Comparison of ENCODE assay signal across 15 cellular contexts in genomic region chr2:176105078-176105726, GRCh38. TPM values are rescaled to one million over a fixed set of nuclear protein-coding genes. Genes with fewer than 3 reads are reported as not detected.
DNase-seq lines count a peak whose midpoint lies in the region; ATAC-seq and TF ChIP-seq lines count a peak whose summit lies in the region.
"Had no signal": no experiment of that assay in that cellular context is flagged by ENCODE, and none has a peak within 500 bp of the region (broad histone marks: within the 10 kb centered on the region; RNA-seq: fewer than 3 reads in every experiment).

No MANE protein-coding gene starts in this region.

- H3K27me3 ChIP-seq in BJ (ENCODE audit: control insufficient read depth, insufficient read depth, low read length) (peaks cover 3% of the 10 kb centered on the region; the same call in 1 of the 2 replicates), ovary (no peaks in the 10 kb centered on the region)
- H3K27me3 ChIP-seq: SJCRH30 had no signal

- no peaks in the 10 kb centered on the region for H3K9me3 ChIP-seq in ovary
- H3K9me3 ChIP-seq: SJCRH30 had no signal

- no peak overlapping the region for H3K27ac ChIP-seq in ovary
- H3K27ac ChIP-seq: SJCRH30 had no signal

- no peak overlapping the region for H3K4me3 Mint-ChIP-seq in central memory CD8-positive, alpha-beta T cell
- no peak overlapping the region for H3K4me3 Mint-ChIP-seq in osteocyte (ENCODE audit: unreplicated experiment)

- H3K9me3 Mint-ChIP-seq in central memory CD8-positive, alpha-beta T cell, result peaks cover 6% of the 10 kb centered on the region
- H3K9me3 Mint-ChIP-seq in osteocyte (ENCODE audit: unreplicated experiment), result no peaks in the 10 kb centered on the region

- POLR2A ChIA-PET in BJ (lab: Charles Lee), result no interaction called here
- POLR2A ChIA-PET in HEK293T (lab: Yijun Ruan, JAX), result interaction anchor here (0.8 to 5.7 kb wide), 21 partner anchors 8 to 938 kb away, joined by 3 to 117 read pairs (median 4); partner anchors contain the start of genes HOXD13, HOXD8 and LNPK

- H3K27me3 Mint-ChIP-seq in central memory CD8-positive, alpha-beta T cell, result peaks cover 86% of the 10 kb centered on the region
- H3K27me3 Mint-ChIP-seq in osteocyte (ENCODE audit: unreplicated experiment), result peaks cover 83% of the 10 kb centered on the region

- H3K4me3 ChIP-seq in BJ (ENCODE audit: low read depth, low read length) (peak overlapping the region; percentile 54), ovary (peak overlapping the region; percentile 32)
- H3K4me3 ChIP-seq: SJCRH30 had no signal

- TF ChIP-seq CTCF in BJ (IDR thresholded peaks at IDR 0.05; ENCODE audit: insufficient read depth, low read depth, low read length), result no peak
- TF ChIP-seq CTCF in ovary (IDR thresholded peaks at IDR 0.05), result no peak
- TF ChIP-seq CTCF in osteocyte (IDR thresholded peaks at IDR 0.05), result no peak

- peaks cover 23% of the 10 kb centered on the region for H3K36me3 Mint-ChIP-seq in central memory CD8-positive, alpha-beta T cell (ENCODE audit: insufficient read depth)
- no peaks in the 10 kb centered on the region for H3K36me3 Mint-ChIP-seq in osteocyte (ENCODE audit: unreplicated experiment)

- TF ChIP-seq POLR2A in ovary (IDR thresholded peaks at IDR 0.05), result no peak

- WGBS in ovary, 3 donors, result 18 to 55% (median 25%) methylated on average over 25 of the region's 25 CpGs

- no peak for TF ChIP-seq EP300 in ovary (IDR thresholded peaks at IDR 0.05)

- H3K36me3 ChIP-seq in BJ (ENCODE audit: control insufficient read depth, insufficient read depth, low read length) (peaks cover 1% of the 10 kb centered on the region; the same call in 1 of the 2 replicates), ovary (no peaks in the 10 kb centered on the region)
- H3K36me3 ChIP-seq: SJCRH30 had no signal

- peaks cover 13% of the 10 kb centered on the region for H3K4me1 Mint-ChIP-seq in central memory CD8-positive, alpha-beta T cell
- H3K4me1 Mint-ChIP-seq in osteocyte (ENCODE audit: unreplicated experiment), result peaks cover 24% of the 10 kb centered on the region

- DNase-seq in BJ (ENCODE audit: low read depth) (no peak), HEK293T (ENCODE audit: extremely low spot score) (no peak), ovary (peak in 1 of 5 donors; percentile 9), KG1 (lab: John Stamatoyannopoulos, UW) (no peak), NCI-H2171 treated with DMSO at 0.1 percent for 48 hours (lab: John Stamatoyannopoulos, UW) (no peak), osteocyte (ENCODE audit: extremely low spot score, unreplicated experiment) (no peak)
- DNase-seq in central memory CD8-positive, alpha-beta T cell (ENCODE audit: low spot score in 2 of 2), result no peak
- no peak for DNase-seq in stimulated activated CD4-positive, alpha-beta T cell treated with anti-CD3 and anti-CD28 coated beads, Interleukin-2, amount 100 ng/mL, for 24 hours
- DNase-seq: activated CD4-positive, alpha-beta T cell treated with anti-CD3 and anti-CD28 coated beads for 1 hour; Calu3; NCI-H526 treated with DMSO at 0.1 percent for 48 hours; SJCRH30; stimulated activated CD4-positive, alpha-beta T cell treated with anti-CD3 and anti-CD28 coated beads, Interleukin-4, amount 100 ng/mL, for 1 hour had no signal

- peak overlapping the region; percentile 70 for H3K27ac Mint-ChIP-seq in central memory CD8-positive, alpha-beta T cell (ENCODE audit: low read depth)
- no peak overlapping the region for H3K27ac Mint-ChIP-seq in osteocyte (ENCODE audit: unreplicated experiment)

- CTCF ChIA-PET in BJ (lab: Yijun Ruan, JAX), result interaction anchor here (0.7 to 4.9 kb wide), 9 partner anchors 9 to 854 kb away, joined by 3 to 13 read pairs (median 5); no protein-coding TSS in a partner anchor
- CTCF ChIA-PET in HEK293T (lab: Yijun Ruan, JAX), result interaction anchor here (0.6 to 1.4 kb wide), 3 partner anchors 11 to 255 kb away, joined by 3 to 5 read pairs (median 4); no protein-coding TSS in a partner anchor

- ATAC-seq in central memory CD8-positive, alpha-beta T cell (replicated peaks; ENCODE audit: extremely low read depth, poor library complexity, severe bottlenecking), result no peak

- intact Hi-C loops in ovary (cut with DNase I), result loop anchor here in 1 of 4 donors (10.0 kb wide), 1 partner anchor 1770 kb away; the partner anchor contains the start of gene SP9

- H3K4me1 ChIP-seq in ovary (ENCODE audit: insufficient read depth), result peaks cover 5% of the 10 kb centered on the region
- H3K4me1 ChIP-seq: SJCRH30 had no signal

TF ChIP-seq in HEK293T, 16 proteins besides CTCF, POLR2A, EP300 and RAD21:
- TF ChIP-seq FOXA1 (IDR thresholded peaks at IDR 0.05) (no peak), SP1 (IDR thresholded peaks at IDR 0.05) (no peak), NFRKB (IDR thresholded peaks at IDR 0.05) (no peak), L3MBTL2 (conservative IDR thresholded peaks at IDR 0.05) (peak; percentile 79), FOXK2 (IDR thresholded peaks at IDR 0.05) (no peak), SUZ12 (IDR thresholded peaks at IDR 0.05) (no peak), FOXM1 (IDR thresholded peaks at IDR 0.05; ENCODE audit: borderline replicate concordance) (no peak), CTBP1 (IDR thresholded peaks at IDR 0.05; ENCODE audit: borderline replicate concordance) (peak; percentile 54)
TF ChIP-seq in HEK293T: peak in this region for 2.

RNA-seq across cellular contexts. Expression of gene HOXD11, which starts 1.9 kb away (rescaled TPM):
- polyA plus RNA-seq in BJ (2011; rRNA removed) (9.8 and 9.9 TPM in 2 replicates), ovary (under 1 TPM; 0.07 to 0.48 TPM)
- polyA minus RNA-seq in BJ (2011; rRNA and poly(A)+ RNA removed), result 2.1 and 3.4 TPM in 2 replicates
- total RNA-seq in ovary (1 to 10 TPM in 2 of 7 donors, under 1 TPM in 1, not detected in 4; 0.61 to 1.3 (median 1.1) TPM), osteocyte (not detected in 2 replicates)
- total RNA-seq: Calu3, LHCN-M2 had no signal
- polyA plus RNA-seq: keratinocyte had no signal

RNA-seq across cellular contexts. Expression of gene HOXD12, which starts 5.6 kb away (rescaled TPM):
- not detected in 2 replicates for polyA plus RNA-seq in BJ (2011; rRNA removed)
- polyA minus RNA-seq in BJ (2011; rRNA and poly(A)+ RNA removed), result not detected in 2 replicates
- total RNA-seq in ovary, result not detected
- polyA plus RNA-seq in ovary, result not detected
- not detected in 2 replicates for total RNA-seq in osteocyte
- total RNA-seq: Calu3, LHCN-M2 had no signal
- polyA plus RNA-seq: keratinocyte had no signal

RNA-seq across cellular contexts. Expression of gene HOXD10, which starts 11.4 kb away (rescaled TPM):
- polyA plus RNA-seq in BJ (2011; rRNA removed) (11.0 and 12.6 TPM in 2 replicates), ovary (1 to 10 TPM; 1.1 to 8.1 TPM)
- 3.4 and 5.9 TPM in 2 replicates for polyA minus RNA-seq in BJ (2011; rRNA and poly(A)+ RNA removed)
- total RNA-seq in ovary (1 to 10 TPM in 4 of 7 donors, under 1 TPM in 3; 0.38 to 3.2 (median 1.0) TPM), osteocyte (not detected in 2 replicates)
- total RNA-seq: Calu3, LHCN-M2 had no signal
- polyA plus RNA-seq: keratinocyte had no signal

RNA-seq across cellular contexts. Expression of gene HOXD13, which starts 12.7 kb away (rescaled TPM):
- 0.43 and 0.71 TPM in 2 replicates for polyA plus RNA-seq in BJ (2011; rRNA removed)
- polyA minus RNA-seq in BJ (2011; rRNA and poly(A)+ RNA removed), result 0.26 and 0.62 TPM in 2 replicates
- not detected for total RNA-seq in ovary
- not detected for polyA plus RNA-seq in ovary
- total RNA-seq in osteocyte, result not detected in 2 replicates
- total RNA-seq: Calu3, LHCN-M2 had no signal
- polyA plus RNA-seq: keratinocyte had no signal

RNA-seq across cellular contexts. Expression of gene HOXD9, which starts 17.3 kb away (rescaled TPM):
- polyA plus RNA-seq in BJ (2011; rRNA removed), result 1.7 and 1.8 TPM in 2 replicates
- 0.38 TPM in 1 of 2 replicates, not detected in the other for polyA minus RNA-seq in BJ (2011; rRNA and poly(A)+ RNA removed)
- 10 to 100 TPM in 6 of 7 donors, 1 to 10 TPM in 1; 9.7 to 20.6 (median 12.8) TPM for total RNA-seq in ovary
- 10 to 100 TPM; 11.7 to 13.0 TPM for polyA plus RNA-seq in ovary
- not detected in 2 replicates for total RNA-seq in osteocyte
- total RNA-seq: Calu3 had no signal
- polyA plus RNA-seq: keratinocyte had no signal
